In the genomic region with DNA sequence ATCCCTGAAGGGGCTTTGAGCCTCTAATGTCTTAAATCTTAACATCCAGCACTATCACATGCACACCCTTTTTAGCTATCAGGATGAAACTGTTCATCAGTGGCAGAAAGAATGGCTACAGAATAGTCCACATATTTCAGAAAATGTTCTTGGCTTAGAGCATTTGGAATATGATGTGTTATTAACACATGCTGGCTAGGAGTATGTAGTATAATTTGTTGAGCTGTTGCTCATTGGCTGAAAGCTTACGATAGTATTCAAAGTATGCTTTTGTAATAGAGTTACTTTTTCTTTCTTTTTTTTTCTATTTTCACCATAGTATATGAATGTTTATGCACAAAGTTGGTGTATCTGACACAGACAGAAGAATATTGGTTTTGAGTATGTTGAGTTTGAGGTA, we compare ENCODE assay signal across 19 cellular contexts.
"Had no signal": no experiment of that assay in that cellular context is flagged by ENCODE, and none has a peak within 500 bp of the region (broad histone marks: within the 10 kb centered on the region; RNA-seq: fewer than 3 reads in every experiment).

No MANE protein-coding gene starts in this region.

- H3K4me3 ChIP-seq: esophagus muscularis mucosa, hepatocyte, smooth muscle cell, suprapubic skin, thyroid gland had no signal

- H3K27me3 ChIP-seq: esophagus muscularis mucosa, foreskin keratinocyte, hepatocyte, suprapubic skin, thyroid gland had no signal

- H3K9me3 Mint-ChIP-seq: type B pancreatic cell had no signal

- H3K27me3 Mint-ChIP-seq: naive thymus-derived CD8-positive, alpha-beta T cell; type B pancreatic cell had no signal

- H3K9me3 ChIP-seq: esophagus muscularis mucosa, suprapubic skin, thyroid gland had no signal

- H3K4me2 ChIP-seq: hepatocyte, smooth muscle cell had no signal

- H3K27ac ChIP-seq: epithelial cell of prostate, esophagus muscularis mucosa, foreskin keratinocyte, hepatocyte, suprapubic skin, thyroid gland had no signal

- DNase-seq: effector memory CD4-positive, alpha-beta T cell; foreskin keratinocyte; head of caudate nucleus; kidney glomerular epithelial cell; naive thymus-derived CD8-positive, alpha-beta T cell; posterior cingulate gyrus; stimulated activated CD4-positive, alpha-beta T cell treated with anti-CD3 and anti-CD28 coated beads, Interleukin-4, amount 100 ng/mL, for 1 hour; stimulated activated CD8-positive, alpha-beta memory T cell treated with anti-CD3 and anti-CD28 coated beads, Interleukin-4, amount 100 ng/mL, for 48 hours; stimulated activated naive CD8-positive, alpha-beta T cell treated with anti-CD3 and anti-CD28 coated beads, Interleukin-15, Interleukin-2, amounts not matched to agents 100 U/mL and 50 U/mL, for 24 hours; thyroid gland had no signal

- H3K4me1 ChIP-seq: suprapubic skin, thyroid gland had no signal

- H3K4me3 Mint-ChIP-seq: naive thymus-derived CD8-positive, alpha-beta T cell; stimulated activated effector memory CD8-positive, alpha-beta T cell treated with anti-CD3 and anti-CD28 coated beads, Interleukin-12 subunit alpha, Interleukin-12 subunit beta, amount 100 ng/mL, for 72 hours; type B pancreatic cell had no signal

- FAIRE-seq: islet of Langerhans, urothelium cell line had no signal

- H2AFZ ChIP-seq: hepatocyte had no signal

- ATAC-seq: foreskin keratinocyte; naive thymus-derived CD8-positive, alpha-beta T cell; stimulated activated effector memory CD8-positive, alpha-beta T cell treated with anti-CD3 and anti-CD28 coated beads, Interleukin-12 subunit alpha, Interleukin-12 subunit beta, amount 100 ng/mL, for 72 hours; stimulated activated naive CD8-positive, alpha-beta T cell treated with anti-CD3 and anti-CD28 coated beads, Interleukin-15, Interleukin-2, amounts not matched to agents 100 U/mL and 50 U/mL, for 24 hours had no signal

- H3K36me3 ChIP-seq: thyroid gland had no signal

- H3K36me3 Mint-ChIP-seq: stimulated activated effector memory CD8-positive, alpha-beta T cell treated with anti-CD3 and anti-CD28 coated beads, Interleukin-12 subunit alpha, Interleukin-12 subunit beta, amount 100 ng/mL, for 72 hours had no signal

- H3K27ac Mint-ChIP-seq: naive thymus-derived CD8-positive, alpha-beta T cell; stimulated activated effector memory CD8-positive, alpha-beta T cell treated with anti-CD3 and anti-CD28 coated beads, Interleukin-12 subunit alpha, Interleukin-12 subunit beta, amount 100 ng/mL, for 72 hours; type B pancreatic cell had no signal
